1 cellular context compared by ENCODE assay signal in the genomic region with DNA sequence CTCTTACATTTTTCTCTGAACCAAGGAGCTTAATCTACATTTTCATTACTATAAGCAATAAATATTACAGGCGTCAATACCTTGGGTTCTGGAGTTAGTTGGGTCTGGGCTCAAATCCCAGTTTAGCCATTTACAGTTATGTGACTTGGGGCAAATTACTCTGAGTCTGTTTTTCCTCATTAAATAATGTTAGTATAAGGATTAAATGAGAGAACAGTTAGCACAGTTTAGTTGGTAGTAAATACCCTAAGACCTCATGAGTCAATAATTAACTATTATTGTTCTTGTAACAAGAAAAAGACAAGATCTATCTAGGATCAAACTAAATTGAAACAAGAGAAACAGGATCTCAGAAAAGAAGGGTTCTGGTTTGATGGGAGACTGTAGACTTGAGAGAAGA.
TF ChIP-seq lines count a peak whose summit lies in the region.

No MANE protein-coding gene starts in this region.

TF ChIP-seq in A549, 52 proteins besides CTCF, POLR2A, EP300 and RAD21 (continued from another document):
- no peak for TF ChIP-seq PHF8 (IDR thresholded peaks at IDR 0.05; ENCODE audit: borderline replicate concordance, low read depth)
- no peak for TF ChIP-seq E2F6 (IDR thresholded peaks at IDR 0.05; ENCODE audit: borderline replicate concordance, low read depth)
- TF ChIP-seq MAFK (IDR thresholded peaks at IDR 0.05; ENCODE audit: partially characterized antibody), result no peak
- TF ChIP-seq HMGXB4 (CRISPR knock-in tag; IDR thresholded peaks at IDR 0.05; ENCODE audit: borderline replicate concordance), result no peak
- no peak for TF ChIP-seq ZSCAN20 (CRISPR knock-in tag; IDR thresholded peaks at IDR 0.05)
